Comparison of ENCODE assay signal across 1 cellular context in the genomic region with DNA sequence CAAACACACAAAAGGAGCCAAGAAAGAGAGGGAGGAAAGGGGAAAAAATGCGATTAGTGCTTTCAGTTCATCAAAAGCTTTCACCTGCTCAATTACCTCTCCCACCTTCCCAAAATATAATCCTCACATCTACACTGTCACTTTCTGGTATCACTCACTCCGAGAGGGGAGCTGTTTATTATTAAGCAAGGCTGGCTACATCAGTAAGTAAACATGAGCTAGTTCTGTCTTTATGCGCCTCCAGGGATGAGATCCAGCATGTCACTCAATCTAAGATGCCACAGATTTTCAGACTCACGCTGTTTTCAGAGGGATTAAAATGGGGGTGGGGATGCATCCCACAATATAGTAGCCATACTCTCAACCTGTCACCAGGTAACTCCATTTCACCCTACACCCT.
TF ChIP-seq lines count a peak whose summit lies in the region.

No MANE protein-coding gene starts in this region.

TF ChIP-seq in HepG2, 621 proteins besides CTCF, POLR2A, EP300 and RAD21:
- TF ChIP-seq ZNF710 (CRISPR knock-in tag; IDR thresholded peaks at IDR 0.05; ENCODE audit: borderline replicate concordance) (0 out of 2 replicates have a peak, but pooled peaks have one; percentile 2), DRAP1 (CRISPR knock-in tag; IDR thresholded peaks at IDR 0.05) (no peak), LRRFIP1 (CRISPR knock-in tag; conservative IDR thresholded peaks at IDR 0.05) (no peak), ZNF512 (CRISPR knock-in tag; IDR thresholded peaks at IDR 0.05) (0 out of 2 replicates have a peak, but pooled peaks have one; percentile 26), KMT2B (CRISPR knock-in tag; IDR thresholded peaks at IDR 0.05) (no peak), PLRG1 (conservative IDR thresholded peaks at IDR 0.05) (no peak), AHR (CRISPR knock-in tag; IDR thresholded peaks at IDR 0.05) (no peak), ZNF263 (CRISPR knock-in tag; IDR thresholded peaks at IDR 0.05) (no peak), KLF16 (CRISPR knock-in tag; IDR thresholded peaks at IDR 0.05) (peak in 1 of 2 experiments; percentile 2; a peak in 1 of 4 replicates), ZNF557 (CRISPR knock-in tag; IDR thresholded peaks at IDR 0.05) (no peak), FOXA1 (IDR thresholded peaks at IDR 0.05) (no peak), FOXA1 (CRISPR knock-in tag; IDR thresholded peaks at IDR 0.05) (peak; percentile 65), IRX3 (CRISPR knock-in tag; IDR thresholded peaks at IDR 0.05; ENCODE audit: borderline replicate concordance, low read depth) (no peak), E2F2 (CRISPR knock-in tag; IDR thresholded peaks at IDR 0.05; ENCODE audit: borderline replicate concordance) (no peak), ZNF543 (CRISPR knock-in tag; IDR thresholded peaks at IDR 0.05) (no peak), FOXA3 (CRISPR knock-in tag; IDR thresholded peaks at IDR 0.05) (peak; percentile 61)
- TF ChIP-seq, protein P1, sequence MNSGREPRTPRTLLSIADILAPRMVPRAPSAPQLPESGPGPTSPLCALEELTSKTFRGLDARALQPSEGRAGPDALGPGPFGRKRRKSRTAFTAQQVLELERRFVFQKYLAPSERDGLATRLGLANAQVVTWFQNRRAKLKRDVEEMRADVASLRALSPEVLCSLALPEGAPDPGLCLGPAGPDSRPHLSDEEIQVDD (CRISPR knock-in tag; IDR thresholded peaks at IDR 0.05; ENCODE audit: borderline replicate concordance), result no peak
- TF ChIP-seq, protein P2, sequence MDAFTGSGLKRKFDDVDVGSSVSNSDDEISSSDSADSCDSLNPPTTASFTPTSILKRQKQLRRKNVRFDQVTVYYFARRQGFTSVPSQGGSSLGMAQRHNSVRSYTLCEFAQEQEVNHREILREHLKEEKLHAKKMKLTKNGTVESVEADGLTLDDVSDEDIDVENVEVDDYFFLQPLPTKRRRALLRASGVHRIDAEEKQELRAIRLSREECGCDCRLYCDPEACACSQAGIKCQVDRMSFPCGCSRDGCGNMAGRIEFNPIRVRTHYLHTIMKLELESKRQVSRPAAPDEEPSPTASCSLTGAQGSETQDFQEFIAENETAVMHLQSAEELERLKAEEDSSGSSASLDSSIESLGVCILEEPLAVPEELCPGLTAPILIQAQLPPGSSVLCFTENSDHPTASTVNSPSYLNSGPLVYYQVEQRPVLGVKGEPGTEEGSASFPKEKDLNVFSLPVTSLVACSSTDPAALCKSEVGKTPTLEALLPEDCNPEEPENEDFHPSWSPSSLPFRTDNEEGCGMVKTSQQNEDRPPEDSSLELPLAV (CRISPR knock-in tag; conservative IDR thresholded peaks at IDR 0.05; ENCODE audit: low read depth), result no peak
